ENCODE assay signal across 8 cellular contexts in genomic region chr12:116532428-116532827, GRCh38. TPM values are rescaled to one million over a fixed set of nuclear protein-coding genes. Genes with fewer than 3 reads are reported as not detected.
DNase-seq lines count a peak whose midpoint lies in the region; ATAC-seq and TF ChIP-seq lines count a peak whose summit lies in the region.

No MANE protein-coding gene starts in this region.

- POLR2A ChIA-PET in HEK293T (lab: Yijun Ruan, JAX): no interaction called here

- peaks cover 22% of the 10 kb centered on the region for H3K27me3 Mint-ChIP-seq in CD4-positive, CD25-positive, alpha-beta regulatory T cell
- peaks cover 9% of the 10 kb centered on the region for H3K27me3 Mint-ChIP-seq in activated naive CD8-positive, alpha-beta T cell treated with anti-CD3 and anti-CD28 coated beads, Interleukin-2, amount 50 U/mL, for 24 hours
- H3K27me3 Mint-ChIP-seq in nephron progenitor cell (ENCODE audit: low read depth, poor library complexity): no peaks in the 10 kb centered on the region

- CTCF ChIA-PET in HEK293T (lab: Yijun Ruan, JAX): interaction anchor here (0.6 to 0.7 kb wide), 2 partner anchors 26 to 253 kb away, joined by 4 to 10 read pairs; no protein-coding TSS in a partner anchor

- no peaks in the 10 kb centered on the region for H3K36me3 Mint-ChIP-seq in CD4-positive, CD25-positive, alpha-beta regulatory T cell
- no peaks in the 10 kb centered on the region for H3K36me3 Mint-ChIP-seq in activated naive CD8-positive, alpha-beta T cell treated with anti-CD3 and anti-CD28 coated beads, Interleukin-2, amount 50 U/mL, for 24 hours (ENCODE audit: low read depth)
- H3K36me3 Mint-ChIP-seq in nephron progenitor cell (ENCODE audit: low read depth): no peaks in the 10 kb centered on the region

- H3K27me3 ChIP-seq in CD4-positive, CD25-positive, alpha-beta regulatory T cell (ENCODE audit: control insufficient read depth, insufficient read depth, low read length): peaks cover 2% of the 10 kb centered on the region

- no peak for DNase-seq in CD4-positive, CD25-positive, alpha-beta regulatory T cell
- DNase-seq in HEK293T (ENCODE audit: extremely low spot score): no peak
- DNase-seq in activated naive CD8-positive, alpha-beta T cell treated with anti-CD3 and anti-CD28 coated beads, Interleukin-2, amount 50 U/mL, for 24 hours: no peak
- DNase-seq in nephron progenitor cell: no peak
- DNase-seq in cortex of kidney (lab: John Stamatoyannopoulos, UW): no peak
- no peak for DNase-seq in midbrain (lab: John Stamatoyannopoulos, UW)
- DNase-seq in T-helper 9 cell: no peak

- peak overlapping the region; percentile 78 for H3K4me3 ChIP-seq in CD4-positive, CD25-positive, alpha-beta regulatory T cell (ENCODE audit: low read depth, low read length)

- H3K4me1 Mint-ChIP-seq in CD4-positive, CD25-positive, alpha-beta regulatory T cell: peaks cover 0 to 26% (median 10%) of the 10 kb centered on the region in 4 donors
- H3K4me1 Mint-ChIP-seq in activated naive CD8-positive, alpha-beta T cell treated with anti-CD3 and anti-CD28 coated beads, Interleukin-2, amount 50 U/mL, for 24 hours: peaks cover 32% of the 10 kb centered on the region
- peaks cover 78% of the 10 kb centered on the region for H3K4me1 Mint-ChIP-seq in nephron progenitor cell

- ATAC-seq in CD4-positive, CD25-positive, alpha-beta regulatory T cell (ENCODE audit: low read depth in 2 of 2): no peak
- no peak for ATAC-seq in activated naive CD8-positive, alpha-beta T cell treated with anti-CD3 and anti-CD28 coated beads, Interleukin-2, amount 50 U/mL, for 24 hours
- no peak for ATAC-seq in GM19397 (IDR thresholded peaks at IDR 0.05; ENCODE audit: unreplicated experiment)

- no peak for TF ChIP-seq CTCF in nephron progenitor cell (IDR thresholded peaks at IDR 0.05)

- no peaks in the 10 kb centered on the region for H3K36me3 ChIP-seq in CD4-positive, CD25-positive, alpha-beta regulatory T cell (ENCODE audit: control insufficient read depth, insufficient read depth, low read length)

- peak overlapping the region; percentile 43 to 90 (median 78) for H3K4me3 Mint-ChIP-seq in CD4-positive, CD25-positive, alpha-beta regulatory T cell
- peak overlapping the region; percentile 76 for H3K4me3 Mint-ChIP-seq in activated naive CD8-positive, alpha-beta T cell treated with anti-CD3 and anti-CD28 coated beads, Interleukin-2, amount 50 U/mL, for 24 hours
- H3K4me3 Mint-ChIP-seq in nephron progenitor cell: peak overlapping the region; percentile 83

- H3K27ac ChIP-seq in CD4-positive, CD25-positive, alpha-beta regulatory T cell (ENCODE audit: insufficient read depth, low read length, poor library complexity, severe bottlenecking): no peak overlapping the region

- peaks cover 0 to 3% (median 0%) of the 10 kb centered on the region in 7 donors for H3K9me3 Mint-ChIP-seq in CD4-positive, CD25-positive, alpha-beta regulatory T cell
- no peaks in the 10 kb centered on the region for H3K9me3 Mint-ChIP-seq in activated naive CD8-positive, alpha-beta T cell treated with anti-CD3 and anti-CD28 coated beads, Interleukin-2, amount 50 U/mL, for 24 hours
- peaks cover 4% of the 10 kb centered on the region for H3K9me3 Mint-ChIP-seq in nephron progenitor cell

- peak overlapping the region in 1 of 3 donors; percentile 72 for H3K27ac Mint-ChIP-seq in CD4-positive, CD25-positive, alpha-beta regulatory T cell
- peak overlapping the region; percentile 65 for H3K27ac Mint-ChIP-seq in activated naive CD8-positive, alpha-beta T cell treated with anti-CD3 and anti-CD28 coated beads, Interleukin-2, amount 50 U/mL, for 24 hours
- no peak overlapping the region for H3K27ac Mint-ChIP-seq in nephron progenitor cell

- peaks cover 16% of the 10 kb centered on the region for H3K4me1 ChIP-seq in CD4-positive, CD25-positive, alpha-beta regulatory T cell (ENCODE audit: control insufficient read depth, insufficient read depth, low read length, poor library complexity, severe bottlenecking)

- no peaks in the 10 kb centered on the region for H3K9me3 ChIP-seq in CD4-positive, CD25-positive, alpha-beta regulatory T cell (ENCODE audit: control insufficient read depth in 2 of 2, low read length in 2 of 2)

TF ChIP-seq in HEK293T, 16 proteins besides CTCF, POLR2A, EP300 and RAD21:
- TF ChIP-seq ZNF384 (IDR thresholded peaks at IDR 0.05) (peak; percentile 89), ELF4 (IDR thresholded peaks at IDR 0.05) (no peak)

RNA-seq across cellular contexts. Expression of gene MAP1LC3B2, which starts 26.8 kb away (rescaled TPM):
- 2.2 TPM for total RNA-seq in CD4-positive, CD25-positive, alpha-beta regulatory T cell
- polyA plus RNA-seq in CD4-positive, CD25-positive, alpha-beta regulatory T cell: 10 to 100 TPM in 2 of 4 donors, 1 to 10 TPM in 2; 6.7 to 14.2 (median 10.2) TPM
